Comparison of ENCODE assay signal across 8 cellular contexts in genomic region chrX:101658661-101659477, GRCh38. TPM values are rescaled to one million over a fixed set of nuclear protein-coding genes. Genes with fewer than 3 reads are reported as not detected.
DNase-seq lines count a peak whose midpoint lies in the region; ATAC-seq and TF ChIP-seq lines count a peak whose summit lies in the region.

No MANE protein-coding gene starts in this region.

- TF ChIP-seq POLR2A in Peyer's patch (IDR thresholded peaks at IDR 0.05) (no peak), ovary (IDR thresholded peaks at IDR 0.05) (peak; percentile 16), tibial nerve (IDR thresholded peaks at IDR 0.05) (peak; percentile 16 to 66)

- H3K36me3 Mint-ChIP-seq in activated naive CD4-positive, alpha-beta T cell treated with anti-CD3 and anti-CD28 coated beads, Interleukin-2, amount 50 U/mL, for 24 hours = no peaks in the 10 kb centered on the region
- no peaks in the 10 kb centered on the region for H3K36me3 Mint-ChIP-seq in glutamatergic neuron (ENCODE audit: unreplicated experiment)

- peaks cover 29% of the 10 kb centered on the region for H3K4me1 Mint-ChIP-seq in activated naive CD4-positive, alpha-beta T cell treated with anti-CD3 and anti-CD28 coated beads, Interleukin-2, amount 50 U/mL, for 24 hours
- no peaks in the 10 kb centered on the region for H3K4me1 Mint-ChIP-seq in glutamatergic neuron (ENCODE audit: low read depth, unreplicated experiment)

- no peaks in the 10 kb centered on the region for H3K27me3 ChIP-seq in Peyer's patch
- no peaks in the 10 kb centered on the region for H3K27me3 ChIP-seq in ovary
- H3K27me3 ChIP-seq in tibial nerve = peaks cover 0 to 12% of the 10 kb centered on the region in 2 donors

- H3K27ac ChIP-seq in Peyer's patch (peak overlapping the region; percentile 55 to 63 (median 61)), ovary (peak overlapping the region; percentile 80 to 83), tibial nerve (peak overlapping the region; percentile 75 to 92 (median 84))

- no peak overlapping the region for H3K27ac Mint-ChIP-seq in activated naive CD4-positive, alpha-beta T cell treated with anti-CD3 and anti-CD28 coated beads, Interleukin-2, amount 50 U/mL, for 24 hours
- peak overlapping the region; percentile 48 for H3K27ac Mint-ChIP-seq in glutamatergic neuron (ENCODE audit: unreplicated experiment)

- DNase-seq in Peyer's patch (peak; percentile 68 to 82 (median 72)), glutamatergic neuron (peak; percentile 82), ovary (peak; percentile 74 to 83 (median 76)), tibial nerve (ENCODE audit: low spot score in 2 of 2) (peak; percentile 62 to 65), middle frontal gyrus (ENCODE audit: extremely low spot score, low spot score) (no peak)

- H3K36me3 ChIP-seq in Peyer's patch (no peaks in the 10 kb centered on the region), ovary (no peaks in the 10 kb centered on the region), tibial nerve (peaks cover 0 to 16% (median 0%) of the 10 kb centered on the region in 3 donors)

- H3K27me3 Mint-ChIP-seq in activated naive CD4-positive, alpha-beta T cell treated with anti-CD3 and anti-CD28 coated beads, Interleukin-2, amount 50 U/mL, for 24 hours = no peaks in the 10 kb centered on the region
- no peaks in the 10 kb centered on the region for H3K27me3 Mint-ChIP-seq in glutamatergic neuron (ENCODE audit: unreplicated experiment)

- TF ChIP-seq EP300 in ovary (IDR thresholded peaks at IDR 0.05) (no peak), tibial nerve (IDR thresholded peaks at IDR 0.05) (peak in 1 of 2 donors; percentile 85)

- H3K9me3 ChIP-seq in Peyer's patch (no peaks in the 10 kb centered on the region), ovary (no peaks in the 10 kb centered on the region), tibial nerve (no peaks in the 10 kb centered on the region)

- TF ChIP-seq CTCF in Peyer's patch (IDR thresholded peaks at IDR 0.05) (no peak), glutamatergic neuron (IDR thresholded peaks at IDR 0.05; ENCODE audit: partially characterized antibody, unreplicated experiment) (no peak), ovary (IDR thresholded peaks at IDR 0.05) (no peak), tibial nerve (IDR thresholded peaks at IDR 0.05) (no peak)

- ATAC-seq in GM18867 (IDR thresholded peaks at IDR 0.05; ENCODE audit: unreplicated experiment) = peak; percentile 78
- peak; percentile 57 for ATAC-seq in HG03342 (IDR thresholded peaks at IDR 0.05; ENCODE audit: unreplicated experiment)

- 19 to 30% (median 25%) methylated on average over 37 of the region's 37 CpGs for WGBS in ovary, 3 donors
- WGBS in tibial nerve, 2 donors = 0 to 35% methylated on average over 9 to 37 of the region's 37 CpGs

- H3K4me1 ChIP-seq in Peyer's patch (no peaks in the 10 kb centered on the region), ovary (ENCODE audit: insufficient read depth) (no peaks in the 10 kb centered on the region), tibial nerve (peaks cover 0 to 22% (median 0%) of the 10 kb centered on the region in 4 donors)

- H3K4me3 ChIP-seq in Peyer's patch (peak overlapping the region; percentile 41 to 65 (median 53)), ovary (peak overlapping the region; percentile 55), tibial nerve (peak overlapping the region; percentile 50 to 67 (median 56))

- H3K9me3 Mint-ChIP-seq in activated naive CD4-positive, alpha-beta T cell treated with anti-CD3 and anti-CD28 coated beads, Interleukin-2, amount 50 U/mL, for 24 hours = no peaks in the 10 kb centered on the region
- peaks cover 1% of the 10 kb centered on the region for H3K9me3 Mint-ChIP-seq in glutamatergic neuron (ENCODE audit: unreplicated experiment)

- peak overlapping the region; percentile 82 for H3K4me3 Mint-ChIP-seq in activated naive CD4-positive, alpha-beta T cell treated with anti-CD3 and anti-CD28 coated beads, Interleukin-2, amount 50 U/mL, for 24 hours
- peak overlapping the region; percentile 85 for H3K4me3 Mint-ChIP-seq in glutamatergic neuron (ENCODE audit: unreplicated experiment)

- intact Hi-C loops in ovary (cut with DNase I) = no loop called here

RNA-seq across cellular contexts. Expression of gene ARMCX2, which starts 0.8 kb away (rescaled TPM):
- 10 to 100 TPM in 1 of 4 donors, 1 to 10 TPM in 2, under 1 TPM in 1; 0.53 to 12.4 (median 6.7) TPM for total RNA-seq in Peyer's patch
- 50.1 TPM for total RNA-seq in glutamatergic neuron (ENCODE audit: unreplicated experiment)
- total RNA-seq in ovary = 10 to 100 TPM; 36.4 to 90.4 (median 73.7) TPM
- polyA plus RNA-seq in ovary = 10 to 100 TPM; 48.0 to 77.1 TPM
- 10 to 100 TPM; 30.6 to 42.0 (median 36.0) TPM for total RNA-seq in tibial nerve

RNA-seq across cellular contexts. Expression of gene ARMCX3, which starts 35.9 kb away (rescaled TPM):
- total RNA-seq in Peyer's patch = 10 to 100 TPM; 15.8 to 25.6 (median 17.2) TPM
- 160 TPM for total RNA-seq in glutamatergic neuron (ENCODE audit: unreplicated experiment)
- 10 to 100 TPM; 37.8 to 68.8 (median 57.6) TPM for total RNA-seq in ovary
- polyA plus RNA-seq in ovary = 10 to 100 TPM; 37.5 to 56.5 TPM
- 10 to 100 TPM; 28.2 to 44.4 (median 43.0) TPM for total RNA-seq in tibial nerve

RNA-seq across cellular contexts. Expression of gene ARMCX6, which starts 41.1 kb away (rescaled TPM):
- total RNA-seq in Peyer's patch (10 to 100 TPM in 2 of 4 donors, 1 to 10 TPM in 2; 4.4 to 15.4 (median 9.6) TPM), glutamatergic neuron (ENCODE audit: unreplicated experiment) (47.5 TPM), ovary (10 to 100 TPM; 13.7 to 38.3 (median 34.9) TPM), tibial nerve (10 to 100 TPM; 16.5 to 19.4 (median 16.8) TPM)
- polyA plus RNA-seq in ovary = 10 to 100 TPM; 29.7 to 76.8 TPM

Comparison
In these comparisons a context has a peak if more than half of its experiments do, and no peak if none do; other contexts are left out.
1. POLR2A ChIP-seq: peak in ovary (single experiment) and tibial nerve (2 of 2); none in Peyer's patch (0 of 2).
2. Peak in every context shown above with its lines, with median percentiles within 50 percentile points of each other: H3K27ac ChIP-seq and H3K4me3 ChIP-seq.